12 cellular contexts compared by ENCODE assay signal in the genomic region with DNA sequence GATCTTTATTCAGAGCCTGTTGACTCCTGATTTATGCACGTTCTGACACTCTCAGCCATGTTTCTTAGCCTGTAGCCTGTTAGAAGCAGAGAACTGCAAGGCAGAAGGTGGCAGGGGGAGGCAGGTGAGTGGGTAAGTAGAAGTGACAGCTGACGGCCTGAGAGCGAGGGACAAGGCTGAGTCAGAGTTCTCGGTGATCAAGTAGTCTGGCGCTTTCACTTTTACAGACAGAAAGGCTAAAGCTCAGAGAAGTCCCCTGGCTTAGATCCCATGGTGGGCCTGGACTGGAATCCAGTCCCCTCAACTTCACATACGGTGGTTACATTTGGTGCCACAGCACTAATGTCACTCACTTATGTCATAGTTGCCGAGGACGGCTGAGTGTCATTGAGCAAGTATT.
DNase-seq lines count a peak whose midpoint lies in the region; ATAC-seq and TF ChIP-seq lines count a peak whose summit lies in the region.
"Had no signal": no experiment of that assay in that cellular context is flagged by ENCODE, and none has a peak within 500 bp of the region (broad histone marks: within the 10 kb centered on the region; RNA-seq: fewer than 3 reads in every experiment).

No MANE protein-coding gene starts in this region.

- intact Hi-C loops in heart right ventricle (cut with DNase I), result no loop called here

- H3K4me3 ChIP-seq in AG10803 (ENCODE audit: low read length) (peak overlapping the region; percentile 40), SJSA1 (peak overlapping the region; percentile 14), heart right ventricle (peak overlapping the region in 8 of 10 donors; percentile 10 to 41 (median 22)), rectal smooth muscle tissue (ENCODE audit: low read length) (peak overlapping the region; percentile 54)
- H3K4me3 ChIP-seq: GM23338 had no signal

- TF ChIP-seq CTCF in AG10803 (conservative IDR thresholded peaks at IDR 0.05; ENCODE audit: low read length) (no peak), heart right ventricle (IDR thresholded peaks at IDR 0.05) (no peak)

- no peak overlapping the region for H3K9ac ChIP-seq in rectal smooth muscle tissue (ENCODE audit: low read length)

- DNase-seq in AG10803 (ENCODE audit: low read depth) (no peak), SJSA1 (ENCODE audit: low read depth in 1 of 2, low spot score in 2 of 2) (peak in 1 of 2 experiments; percentile 32), heart right ventricle (peak in 1 of 2 donors; percentile 42), NCI-H1092 treated with DMSO at 0.1 percent for 48 hours (lab: John Stamatoyannopoulos, UW) (no peak), inferior parietal cortex (ENCODE audit: extremely low spot score) (no peak)
- DNase-seq in activated effector memory CD4-positive, alpha-beta T cell treated with anti-CD3 and anti-CD28 coated beads, Interleukin-2, amount 50 U/mL, for 16 hours, result no peak
- DNase-seq: activated CD8-positive, alpha-beta memory T cell treated with anti-CD3 and anti-CD28 coated beads, Interleukin-2, amount 50 U/mL, for 4 hours; NCI-H2081 had no signal

- ATAC-seq in heart right ventricle, result peak; percentile 51 to 77 (median 71)
- ATAC-seq in HG03045 (IDR thresholded peaks at IDR 0.05; ENCODE audit: unreplicated experiment), result no peak
- ATAC-seq: GM23338 had no signal

- peak overlapping the region; percentile 25 for H3K27ac ChIP-seq in SJSA1
- peak overlapping the region; percentile 38 to 94 (median 84) for H3K27ac ChIP-seq in heart right ventricle
- H3K27ac ChIP-seq in rectal smooth muscle tissue (ENCODE audit: low read depth, low read length), result peak overlapping the region; percentile 88
- H3K27ac ChIP-seq: HL-60 had no signal

- H3K4me1 ChIP-seq in SJSA1 (replicated peaks) (peaks cover 31% of the 10 kb centered on the region), heart right ventricle (peaks cover 30 to 82% (median 60%) of the 10 kb centered on the region in 9 donors), rectal smooth muscle tissue (ENCODE audit: control insufficient read depth, insufficient read depth, low read length) (peaks cover 34% of the 10 kb centered on the region)

- no peaks in the 10 kb centered on the region for H3K27me3 ChIP-seq in SJSA1 (replicated peaks)
- no peaks in the 10 kb centered on the region for H3K27me3 ChIP-seq in heart right ventricle
- no peaks in the 10 kb centered on the region for H3K27me3 ChIP-seq in rectal smooth muscle tissue (ENCODE audit: control insufficient read depth, insufficient read depth, low read length)

- no peaks in the 10 kb centered on the region for H3K9me3 ChIP-seq in SJSA1 (replicated peaks)
- H3K9me3 ChIP-seq in heart right ventricle, result no peaks in the 10 kb centered on the region

- WGBS in heart right ventricle, 2 donors, result 38% methylated on average over 8 of the region's 8 CpGs

- H3K36me3 ChIP-seq in SJSA1, result no peaks in the 10 kb centered on the region
- peaks cover 0 to 9% (median 0%) of the 10 kb centered on the region in 9 donors for H3K36me3 ChIP-seq in heart right ventricle
- peaks cover under 1% of the 10 kb centered on the region for H3K36me3 ChIP-seq in rectal smooth muscle tissue (ENCODE audit: control insufficient read depth, insufficient read depth, low read length)

Comparison
In these comparisons a context has a peak if more than half of its experiments do, and no peak if none do; other contexts are left out.
1. H3K27ac ChIP-seq: peak in every context shown above with its lines; median percentile 88 in rectal smooth muscle tissue; 84 in heart right ventricle; 25 in SJSA1.